In the genomic region with DNA sequence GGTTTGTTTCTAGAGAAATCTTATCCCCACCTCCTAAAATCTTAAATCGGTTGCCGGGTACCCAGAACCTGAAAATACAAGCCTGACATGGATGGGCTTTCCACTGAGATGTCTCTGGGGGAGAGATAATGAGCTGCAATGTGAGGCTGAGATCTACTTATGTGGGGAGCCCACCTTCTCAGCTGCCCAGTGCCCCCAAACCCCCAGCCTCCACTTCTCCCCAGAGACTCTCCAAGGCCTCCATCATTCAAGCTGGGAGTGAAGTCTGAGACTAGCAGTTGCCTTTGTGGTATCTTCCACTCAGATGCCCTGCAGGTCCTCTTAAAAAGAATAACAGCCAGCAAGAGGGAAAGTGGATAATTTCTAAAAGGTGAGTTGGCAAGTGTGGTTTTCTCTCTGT, we compare ENCODE assay signal across 4 cellular contexts. TPM values are rescaled to one million over a fixed set of nuclear protein-coding genes. Genes with fewer than 3 reads are reported as not detected.
"Had no signal": no experiment of that assay in that cellular context is flagged by ENCODE, and none has a peak within 500 bp of the region (broad histone marks: within the 10 kb centered on the region; RNA-seq: fewer than 3 reads in every experiment).

No MANE protein-coding gene starts in this region.

- H3K4me3 ChIP-seq: GM12878 had no signal

- ATAC-seq: GM12878 had no signal

- DNase-seq: GDM1, GF-D8 had no signal

RNA-seq across cellular contexts. Expression of gene ACTRT2, which starts 11.7 kb away (rescaled TPM):
- total RNA-seq: G401, GM12878 had no signal
- polyA plus RNA-seq: GM12878 had no signal

RNA-seq across cellular contexts. Expression of gene PRDM16, which starts 59.4 kb away (rescaled TPM):
- polyA plus RNA-seq: GM12878 had no signal
